In the genomic region with DNA sequence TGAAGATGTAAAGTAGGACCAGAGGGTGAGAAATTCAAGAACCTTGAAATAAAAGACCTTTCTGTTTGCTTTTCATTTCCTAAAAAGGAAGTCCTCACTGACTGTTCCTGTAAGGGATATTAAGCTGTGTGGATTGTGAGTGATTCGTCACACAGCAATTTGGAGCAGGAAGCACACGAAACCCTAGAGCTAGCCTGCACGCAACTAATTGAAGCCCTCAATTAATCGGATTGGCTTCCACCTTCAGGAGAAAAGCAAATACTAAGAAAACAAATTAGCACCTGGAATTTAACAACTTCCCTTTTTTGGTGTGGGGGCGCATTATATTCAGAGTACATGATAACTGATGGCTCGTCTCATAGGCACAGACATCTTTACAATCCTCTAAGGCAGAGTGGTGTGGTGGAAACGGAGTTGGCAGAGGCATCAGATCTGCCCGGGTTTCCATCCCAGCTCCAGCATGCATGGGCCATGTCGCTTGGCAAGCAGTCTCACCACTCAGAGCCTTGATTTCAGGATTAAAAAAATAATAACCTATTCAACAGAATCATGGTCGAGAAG, we compare ENCODE assay signal across 11 cellular contexts.
DNase-seq lines count a peak whose midpoint lies in the region; ATAC-seq, FAIRE-seq and TF ChIP-seq lines count a peak whose summit lies in the region.
"Had no signal": no experiment of that assay in that cellular context is flagged by ENCODE, and none has a peak within 500 bp of the region (broad histone marks: within the 10 kb centered on the region; RNA-seq: fewer than 3 reads in every experiment).

No MANE protein-coding gene starts in this region.

- no peak overlapping the region for H3K4me3 Mint-ChIP-seq in mesothelial cell of epicardium
- H3K4me3 Mint-ChIP-seq: neural crest cell had no signal

- H3K4me1 Mint-ChIP-seq in mesothelial cell of epicardium = peaks cover 30% of the 10 kb centered on the region

- no peak for ATAC-seq in GM21619 (IDR thresholded peaks at IDR 0.05; ENCODE audit: unreplicated experiment)

- H3K27me3 Mint-ChIP-seq in mesothelial cell of epicardium (ENCODE audit: low read depth) = peaks cover 22% of the 10 kb centered on the region

- peak; percentile 19 for DNase-seq in GM19239 (ENCODE audit: insufficient read length, low spot score)
- peak; percentile 68 for DNase-seq in NCI-H2196 treated with DMSO at 0.1 percent for 48 hours (lab: John Stamatoyannopoulos, UW; ENCODE audit: unreplicated experiment)
- peak; percentile 55 for DNase-seq in epidermal melanocyte (ENCODE audit: insufficient read length, low spot score)
- DNase-seq in retinal pigment epithelial cell (ENCODE audit: low read depth) = peak; percentile 52
- no peak for DNase-seq in D341Med (ENCODE audit: low spot score)
- no peak for DNase-seq in mesothelial cell of epicardium (ENCODE audit: low spot score in 2 of 2, unreplicated experiment in 2 of 2)
- DNase-seq in GM19240 (ENCODE audit: insufficient read length, low spot score) = no peak
- DNase-seq: activated gamma-delta T cell treated with Interleukin-2 at 50 U/mL for 16 hours had no signal

- FAIRE-seq in GM19239 (lab: Jason Lieb, UNC) = peak; percentile 33

- no peaks in the 10 kb centered on the region for H3K36me3 Mint-ChIP-seq in mesothelial cell of epicardium

- H3K9me3 Mint-ChIP-seq in mesothelial cell of epicardium = no peaks in the 10 kb centered on the region
- H3K9me3 Mint-ChIP-seq: neural crest cell had no signal

- TF ChIP-seq CTCF in retinal pigment epithelial cell (conservative IDR thresholded peaks at IDR 0.05; ENCODE audit: low read depth, low read length) (no peak), mesothelial cell of epicardium (IDR thresholded peaks at IDR 0.05; ENCODE audit: unreplicated experiment) (no peak)

- H3K4me3 ChIP-seq in retinal pigment epithelial cell (ENCODE audit: low read length) = no peak overlapping the region
- H3K4me3 ChIP-seq: tibial nerve had no signal

- H3K27ac Mint-ChIP-seq in mesothelial cell of epicardium = no peak overlapping the region

Comparison
In these comparisons a context has a peak if more than half of its experiments do, and no peak if none do; other contexts are left out.
1. DNase-seq: peak in GM19239 (single experiment), NCI-H2196 treated with DMSO at 0.1 percent for 48 hours (single experiment), epidermal melanocyte (single experiment) and retinal pigment epithelial cell (single experiment); none in D341Med (single experiment), mesothelial cell of epicardium (0 of 2) and GM19240 (single experiment).